Comparison of ENCODE assay signal across 27 cellular contexts in the genomic region with DNA sequence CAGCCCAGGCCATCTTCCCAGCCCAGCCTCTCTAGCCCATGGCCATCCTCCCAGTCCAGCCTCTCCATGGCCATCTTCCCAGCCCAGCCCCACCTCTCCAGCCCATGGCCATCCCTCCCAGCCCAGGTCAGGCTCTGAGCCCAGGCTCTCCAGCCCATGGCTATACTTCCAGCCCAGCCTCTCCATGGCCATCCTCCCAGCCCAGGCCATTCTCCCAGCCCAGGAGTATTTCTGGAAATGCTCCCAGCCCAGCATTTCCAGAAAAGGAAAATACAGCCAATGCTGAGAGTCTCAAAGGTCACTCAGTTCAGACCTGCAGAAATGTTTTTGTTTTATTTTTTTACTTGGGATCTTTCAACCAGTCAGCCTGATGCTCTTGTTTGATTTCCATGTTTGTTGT.
"Had no signal": no experiment of that assay in that cellular context is flagged by ENCODE, and none has a peak within 500 bp of the region (broad histone marks: within the 10 kb centered on the region; RNA-seq: fewer than 3 reads in every experiment).

No MANE protein-coding gene starts in this region.

- H3K27me3 Mint-ChIP-seq: central memory CD8-positive, alpha-beta T cell had no signal

- DNase-seq: activated B cell treated with CpG ODN at 0.5 μM for 24 hours; activated CD4-positive, alpha-beta T cell treated with anti-CD3 and anti-CD28 coated beads for 36 hours; activated CD4-positive, alpha-beta T cell treated with anti-CD3 and anti-CD28 coated beads, Interleukin-2, amount 50 U/mL, for 4 hours; activated CD8-positive, alpha-beta memory T cell treated with anti-CD3 and anti-CD28 coated beads for 24 hours; activated CD8-positive, alpha-beta memory T cell treated with anti-CD3 and anti-CD28 coated beads, Interleukin-2, amount 50 U/mL, for 4 hours; activated naive CD4-positive, alpha-beta T cell; activated T-cell treated with anti-CD3 and anti-CD28 coated beads, Interleukin-2, amount 50 U/mL, for 24 hours; adrenal gland; colonic mucosa; esophagus squamous epithelium; foreskin fibroblast; left lung; midbrain; right cardiac atrium; stimulated activated naive CD4-positive, alpha-beta T cell; T-helper 1 cell; T-helper 9 cell had no signal

- H3K4me3 ChIP-seq: adrenal gland, ascending aorta, breast epithelium, colonic mucosa, esophagus squamous epithelium, left lung, thoracic aorta, upper lobe of left lung had no signal

- ATAC-seq: activated CD4-positive, alpha-beta T cell treated with anti-CD3 and anti-CD28 coated beads for 36 hours; left lung; right cardiac atrium; SK-N-SH treated with all-trans-retinoic acid at 6 μM for 48 hours had no signal

- H3K9ac ChIP-seq: parathyroid adenoma had no signal

- H3K27ac ChIP-seq: adrenal gland, ascending aorta, breast epithelium, colonic mucosa, esophagus squamous epithelium, left lung, parathyroid adenoma, thoracic aorta, upper lobe of left lung had no signal

- H3K36me3 ChIP-seq: adrenal gland, ascending aorta, breast epithelium, colonic mucosa, esophagus squamous epithelium, left lung, thoracic aorta, upper lobe of left lung had no signal

- H3K27me3 ChIP-seq: ascending aorta, breast epithelium, colonic mucosa, left lung, upper lobe of left lung had no signal

- H3K4me1 ChIP-seq: adrenal gland, ascending aorta, breast epithelium, colonic mucosa, parathyroid adenoma, upper lobe of left lung had no signal

- H3K36me3 Mint-ChIP-seq: activated naive CD8-positive, alpha-beta T cell had no signal

- H3K4me1 Mint-ChIP-seq: central memory CD8-positive, alpha-beta T cell had no signal

- H3K27ac Mint-ChIP-seq: activated B cell treated with CpG ODN at 0.5 μM for 24 hours; activated CD4-positive, alpha-beta T cell treated with anti-CD3 and anti-CD28 coated beads for 36 hours; activated naive CD8-positive, alpha-beta T cell; activated T-cell treated with anti-CD3 and anti-CD28 coated beads, Interleukin-2, amount 50 U/mL, for 24 hours; activated T-helper 2 cell treated with anti-CD3 and anti-CD28 coated beads, Interferon-gamma antibody, Interleukin-2, Interleukin-4, amounts not matched to agents 10 μg/mL and 5 μg/mL and 100 μg/mL, durations not matched to agents 14 hours and 24 hours and 36 hours had no signal

- H3K9me3 Mint-ChIP-seq: activated B cell treated with CpG ODN at 0.5 μM for 24 hours; activated T-cell treated with anti-CD3 and anti-CD28 coated beads, Interleukin-2, amount 50 U/mL, for 24 hours; activated T-helper 2 cell treated with anti-CD3 and anti-CD28 coated beads, Interferon-gamma antibody, Interleukin-2, Interleukin-4, amounts not matched to agents 10 μg/mL and 5 μg/mL and 100 μg/mL, durations not matched to agents 14 hours and 24 hours and 36 hours; central memory CD8-positive, alpha-beta T cell; nephron had no signal

- H3K4me3 Mint-ChIP-seq: activated B cell treated with CpG ODN at 0.5 μM for 24 hours; activated CD4-positive, alpha-beta T cell treated with anti-CD3 and anti-CD28 coated beads for 36 hours; activated naive CD8-positive, alpha-beta T cell; activated T-cell treated with anti-CD3 and anti-CD28 coated beads, Interleukin-2, amount 50 U/mL, for 24 hours; central memory CD8-positive, alpha-beta T cell; nephron had no signal

- H2AFZ ChIP-seq: parathyroid adenoma had no signal

- H3K9me3 ChIP-seq: adrenal gland, ascending aorta, breast epithelium, colonic mucosa, esophagus squamous epithelium, left lung, thoracic aorta, upper lobe of left lung had no signal
